Comparison of ENCODE assay signal across 8 cellular contexts in the genomic region with DNA sequence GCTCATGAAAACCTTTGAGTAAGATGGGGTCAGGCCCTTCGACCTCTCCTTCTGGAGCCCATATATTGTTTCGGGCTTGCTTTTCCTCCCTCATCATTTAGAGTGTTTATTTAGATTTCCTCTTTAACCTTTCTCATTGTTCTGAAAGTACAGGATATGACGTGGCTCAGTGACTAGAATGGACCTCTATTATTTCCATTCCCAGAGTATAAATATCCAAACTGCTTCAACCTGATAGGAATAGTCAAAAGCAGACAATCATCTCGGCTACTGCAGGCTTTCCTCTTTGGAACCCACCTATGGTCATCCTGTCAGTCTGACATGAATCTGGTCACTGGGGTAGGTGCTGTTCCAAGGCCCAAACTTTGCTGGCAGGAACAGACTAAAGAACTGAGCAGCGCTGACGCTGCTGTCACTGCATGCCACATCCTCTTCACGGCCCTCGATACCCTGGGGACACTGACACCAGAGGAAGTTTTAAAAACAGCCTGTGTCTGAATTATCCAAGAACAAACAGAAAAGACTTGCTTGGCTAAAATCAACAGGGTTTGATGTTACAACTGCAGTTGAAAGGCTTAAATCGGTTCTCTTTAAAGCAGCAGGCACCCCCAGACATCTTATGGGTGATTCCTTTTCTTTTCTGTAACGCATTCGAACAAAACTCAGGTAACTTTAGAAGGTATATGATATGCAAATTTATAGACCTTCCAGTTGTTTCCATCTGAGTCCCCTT. TPM values are rescaled to one million over a fixed set of nuclear protein-coding genes. Genes with fewer than 3 reads are reported as not detected.
A peak's percentile ranks its signal among the peaks of the same experiment; 100 is the strongest.
DNase-seq lines count a peak whose midpoint lies in the region; ATAC-seq and TF ChIP-seq lines count a peak whose summit lies in the region.

No MANE protein-coding gene starts in this region.

- H3K4me3 ChIP-seq in GM12864 (ENCODE audit: low read depth, low read length): peak overlapping the region; percentile 20; the same call in 1 of the 2 replicates

- peak; percentile 70 for ATAC-seq in GM21737 (IDR thresholded peaks at IDR 0.05; ENCODE audit: unreplicated experiment)
- ATAC-seq in left cardiac atrium: peak; percentile 60 to 64

- TF ChIP-seq CTCF in GM12864 (IDR thresholded peaks at IDR 0.05; ENCODE audit: low read depth, low read length, missing control alignments): no peak

- intact Hi-C loops in left cardiac atrium (cut with DNase I): no loop called here

- no peak for DNase-seq in GM12864 (ENCODE audit: low read depth)
- DNase-seq in NCI-H2029 treated with DMSO at 0.1 percent for 48 hours (lab: John Stamatoyannopoulos, UW): peak; percentile 73
- DNase-seq in activated T-helper 9 cell treated with anti-CD3 and anti-CD28 coated beads, Interleukin-2, amount 50 U/mL, for 16 hours (ENCODE audit: low read depth): peak; percentile 3
- DNase-seq in left cardiac atrium: peak; percentile 65
- DNase-seq in stimulated activated CD4-positive, alpha-beta T cell treated with anti-CD3 and anti-CD28 coated beads, TNF-alpha, amount 100 ng/mL, for 1 hour (ENCODE audit: low read depth in 3 of 3, low spot score in 1 of 3): peak; percentile 13 to 27 (median 21)
- no peak for DNase-seq in epidermal melanocyte (ENCODE audit: insufficient read length, low spot score)
- no peak for DNase-seq in NOMO-1 treated with dmso at 0.1 percent for 144 hours (lab: John Stamatoyannopoulos, UW; ENCODE audit: unreplicated experiment)

RNA-seq across cellular contexts. Expression of gene DDX47, which starts 5.0 kb away (rescaled TPM):
- total RNA-seq in left cardiac atrium: 10 to 100 TPM; 29.7 to 31.6 TPM

RNA-seq across cellular contexts. Expression of gene APOLD1, which starts 22.7 kb away (rescaled TPM):
- total RNA-seq in left cardiac atrium: 10 to 100 TPM; 36.0 to 56.7 TPM

Comparison
In these comparisons a context has a peak if more than half of its experiments do, and no peak if none do; other contexts are left out.
1. DNase-seq: peak in NCI-H2029 treated with DMSO at 0.1 percent for 48 hours (single experiment), activated T-helper 9 cell treated with anti-CD3 and anti-CD28 coated beads, Interleukin-2, amount 50 U/mL, for 16 hours (single experiment), left cardiac atrium (single experiment) and stimulated activated CD4-positive, alpha-beta T cell treated with anti-CD3 and anti-CD28 coated beads, TNF-alpha, amount 100 ng/mL, for 1 hour (3 of 3); none in GM12864 (single experiment), epidermal melanocyte (single experiment) and NOMO-1 treated with dmso at 0.1 percent for 144 hours (single experiment).